In genomic region chr2:139122711-139123158, GRCh38 we compare ENCODE assay signal across 1 cellular context.
TF ChIP-seq lines count a peak whose summit lies in the region.

No MANE protein-coding gene starts in this region.

TF ChIP-seq in HCT116, 20 proteins besides CTCF, POLR2A, EP300 and RAD21 (continued from another document):
- TF ChIP-seq, protein P1, sequence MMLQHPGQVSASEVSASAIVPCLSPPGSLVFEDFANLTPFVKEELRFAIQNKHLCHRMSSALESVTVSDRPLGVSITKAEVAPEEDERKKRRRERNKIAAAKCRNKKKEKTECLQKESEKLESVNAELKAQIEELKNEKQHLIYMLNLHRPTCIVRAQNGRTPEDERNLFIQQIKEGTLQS (IDR thresholded peaks at IDR 0.05) = no peak
- no peak for TF ChIP-seq EZH2phosphoT487 (IDR thresholded peaks at IDR 0.05; ENCODE audit: borderline replicate concordance)
- TF ChIP-seq YY1 (IDR thresholded peaks at IDR 0.05; ENCODE audit: extremely low read depth, insufficient replicate concordance, low read depth, low read length) = no peak
- TF ChIP-seq FOSL1 (IDR thresholded peaks at IDR 0.05; ENCODE audit: low read depth) = peak; percentile 92
- peak; percentile 89 for TF ChIP-seq SP1 (IDR thresholded peaks at IDR 0.05; ENCODE audit: low read depth)
- peak; percentile 90 for TF ChIP-seq JUND (IDR thresholded peaks at IDR 0.05)
TF ChIP-seq in HCT116: peak in this region for 11.
